ENCODE assay signal across 20 cellular contexts in genomic region chr22:23496445-23496833, GRCh38.
A peak's percentile ranks its signal among the peaks of the same experiment; 100 is the strongest.
DNase-seq lines count a peak whose midpoint lies in the region; ATAC-seq, FAIRE-seq and TF ChIP-seq lines count a peak whose summit lies in the region.
"Had no signal": no experiment of that assay in that cellular context is flagged by ENCODE, and none has a peak within 500 bp of the region (broad histone marks: within the 10 kb centered on the region; RNA-seq: fewer than 3 reads in every experiment).

No MANE protein-coding gene starts in this region.

- peak overlapping the region; percentile 80 for H3K27ac Mint-ChIP-seq in activated CD4-positive, alpha-beta T cell treated with anti-CD3 and anti-CD28 coated beads, Interleukin-2, amount 10 ng/mL, durations not matched to agents 7 days and 5 days

- no peak for ATAC-seq in GM19467 (IDR thresholded peaks at IDR 0.05; ENCODE audit: unreplicated experiment)
- ATAC-seq: GM12878 had no signal

- POLR2A ChIA-PET in activated CD4-positive, alpha-beta T cell treated with anti-CD3 and anti-CD28 coated beads, Interleukin-2, amount 10 ng/mL, durations not matched to agents 7 days and 5 days (lab: Charles Lee) = no interaction called here
- POLR2A ChIA-PET in HEK293 (lab: Yijun Ruan, JAX) = no interaction called here

- no peak overlapping the region for H4K12ac ChIP-seq in trophoblast cell (ENCODE audit: low read depth, low read length)

- no peak overlapping the region for H2AK5ac ChIP-seq in trophoblast cell (ENCODE audit: low read length)

- CTCF ChIA-PET in activated CD4-positive, alpha-beta T cell treated with anti-CD3 and anti-CD28 coated beads, Interleukin-2, amount 10 ng/mL, durations not matched to agents 7 days and 5 days (lab: Charles Lee) = interaction anchor here (0.5 to 1.4 kb wide), 3 partner anchors 11 to 42 kb away, joined by 3 to 4 read pairs (median 3); no protein-coding TSS in a partner anchor
- CTCF ChIA-PET in HEK293 (lab: Yijun Ruan, JAX) = no interaction called here

- no peak overlapping the region for H3K23ac ChIP-seq in trophoblast cell (ENCODE audit: low read length)

- TF ChIP-seq CTCF in HEK293 (tag by site-specific recombination; IDR thresholded peaks at IDR 0.05) = no peak
- TF ChIP-seq CTCF in kidney (IDR thresholded peaks at IDR 0.05; ENCODE audit: borderline replicate concordance, extremely low read depth, insufficient read depth) = no peak

- H3K9me3 ChIP-seq in HEK293 (ENCODE audit: control insufficient read depth, insufficient read depth, low read depth, low read length) (no peaks in the 10 kb centered on the region), kidney (ENCODE audit: control insufficient read depth in 1 of 2, low read length in 2 of 2) (no peaks in the 10 kb centered on the region), trophoblast cell (ENCODE audit: insufficient read depth, low read depth, low read length) (peaks cover 2% of the 10 kb centered on the region)
- H3K9me3 ChIP-seq: Caco-2 had no signal

- H2BK12ac ChIP-seq in trophoblast cell (ENCODE audit: low read length) = peak overlapping the region; percentile 28

- H4K91ac ChIP-seq in trophoblast cell (ENCODE audit: low read depth, low read length) = no peak overlapping the region

- WGBS in trophoblast cell (ENCODE audit: extremely low coverage, insufficient coverage, insufficient read length) = no CpG with 5 or more reads among the region's 3 CpGs

- H3K4ac ChIP-seq in trophoblast cell (ENCODE audit: low read depth, low read length) = no peak overlapping the region

- no peaks in the 10 kb centered on the region for H3K27me3 ChIP-seq in trophoblast cell (ENCODE audit: insufficient read depth, low read length)

- intact Hi-C loops in kidney (cut with DNase I) = no loop called here

- peaks cover 30% of the 10 kb centered on the region for H3K4me1 Mint-ChIP-seq in activated CD4-positive, alpha-beta T cell treated with anti-CD3 and anti-CD28 coated beads, Interleukin-2, amount 10 ng/mL, durations not matched to agents 7 days and 5 days

- H3K14ac ChIP-seq in trophoblast cell (ENCODE audit: low read length) = no peak overlapping the region

- H2BK5ac ChIP-seq in trophoblast cell (ENCODE audit: low read depth, low read length, poor library complexity) = no peak overlapping the region

- no peak for DNase-seq in activated CD4-positive, alpha-beta T cell treated with anti-CD3 and anti-CD28 coated beads, Interleukin-2, amount 10 ng/mL, durations not matched to agents 7 days and 5 days
- no peak for DNase-seq in activated CD4-positive, alpha-beta T cell treated with anti-CD3 and anti-CD28 coated beads for 48 hours
- DNase-seq in kidney = peak; percentile 34
- DNase-seq in trophoblast cell = no peak
- no peak for DNase-seq in NCI-H524 treated with DMSO at 0.1 percent for 48 hours (lab: John Stamatoyannopoulos, UW)
- DNase-seq in NCI-H510A treated with DMSO at 0.1 percent for 48 hours (lab: John Stamatoyannopoulos, UW) = no peak
- DNase-seq: Caco-2; DMS53; NCI-H1436; NCI-H2029 treated with DMSO at 0.1 percent for 48 hours; NCI-H526 treated with DMSO at 0.1 percent for 48 hours; NK-92 treated with Interleukin-12 subunit alpha and Interleukin-12 subunit beta, amount 100 ng/mL, for 24 hours; OCI-M1 had no signal

- H3K27me3 Mint-ChIP-seq in activated CD4-positive, alpha-beta T cell treated with anti-CD3 and anti-CD28 coated beads, Interleukin-2, amount 10 ng/mL, durations not matched to agents 7 days and 5 days = no peaks in the 10 kb centered on the region

- H2AFZ ChIP-seq in trophoblast cell (ENCODE audit: insufficient read depth, low read length, poor library complexity) = no peak overlapping the region

- no peak overlapping the region for H3K4me3 ChIP-seq in HEK293 (ENCODE audit: low read depth, low read length)
- no peak overlapping the region for H3K4me3 ChIP-seq in kidney (ENCODE audit: low read length in 2 of 2)
- no peak overlapping the region for H3K4me3 ChIP-seq in trophoblast cell (ENCODE audit: low read depth, low read length)
- H3K4me3 ChIP-seq: GM12878 had no signal

- no peaks in the 10 kb centered on the region for H3K4me1 ChIP-seq in HEK293 (ENCODE audit: control insufficient read depth, insufficient read depth, low read length)
- peaks cover 0 to 3% of the 10 kb centered on the region in 2 donors for H3K4me1 ChIP-seq in kidney (ENCODE audit: control insufficient read depth in 1 of 2, insufficient read depth in 1 of 2, low read depth in 1 of 2, low read length in 2 of 2)
- H3K4me1 ChIP-seq in trophoblast cell (ENCODE audit: control insufficient read depth in 1 of 2, insufficient read depth in 2 of 2, low read length in 2 of 2) = peaks cover 0 to 1% of the 10 kb centered on the region in 2 experiments
- H3K4me1 ChIP-seq: Caco-2 had no signal

- H3K36me3 ChIP-seq in HEK293 (ENCODE audit: control insufficient read depth in 2 of 2, insufficient read depth in 1 of 2, low read length in 2 of 2) = no peaks in the 10 kb centered on the region
- no peaks in the 10 kb centered on the region for H3K36me3 ChIP-seq in kidney (ENCODE audit: control insufficient read depth in 1 of 2, insufficient read depth in 2 of 2, low read length in 2 of 2)
- no peaks in the 10 kb centered on the region for H3K36me3 ChIP-seq in trophoblast cell (ENCODE audit: control insufficient read depth in 1 of 2, insufficient read depth in 2 of 2, low read length in 2 of 2)

- no peaks in the 10 kb centered on the region for H3K36me3 Mint-ChIP-seq in activated CD4-positive, alpha-beta T cell treated with anti-CD3 and anti-CD28 coated beads, Interleukin-2, amount 10 ng/mL, durations not matched to agents 7 days and 5 days (ENCODE audit: low read depth)

- H3K79me2 ChIP-seq in trophoblast cell (ENCODE audit: control insufficient read depth, insufficient read depth, low read length, poor library complexity) = no peaks in the 10 kb centered on the region

- H3K27ac ChIP-seq in HEK293 (ENCODE audit: extremely low read depth, low read depth, low read length) (no peak overlapping the region), kidney (ENCODE audit: low read depth in 2 of 2, low read length in 2 of 2) (no peak overlapping the region), trophoblast cell (ENCODE audit: low read depth, low read length) (no peak overlapping the region)
- H3K27ac ChIP-seq: 22Rv1, C4-2B had no signal

- H3K9me3 Mint-ChIP-seq in activated CD4-positive, alpha-beta T cell treated with anti-CD3 and anti-CD28 coated beads, Interleukin-2, amount 10 ng/mL, durations not matched to agents 7 days and 5 days = no peaks in the 10 kb centered on the region

- H3K9ac ChIP-seq in kidney (ENCODE audit: low read length in 2 of 2) (no peak overlapping the region), trophoblast cell (ENCODE audit: low read length) (no peak overlapping the region)

- H3K4me3 Mint-ChIP-seq in activated CD4-positive, alpha-beta T cell treated with anti-CD3 and anti-CD28 coated beads, Interleukin-2, amount 10 ng/mL, durations not matched to agents 7 days and 5 days = no peak overlapping the region

- no peaks in the 10 kb centered on the region for H3K79me1 ChIP-seq in trophoblast cell (ENCODE audit: low read length)

- no peak overlapping the region for H3K4me2 ChIP-seq in trophoblast cell (ENCODE audit: low read length)

- no peak overlapping the region for H3K18ac ChIP-seq in trophoblast cell (ENCODE audit: low read length)

- no peak overlapping the region for H2BK120ac ChIP-seq in trophoblast cell (ENCODE audit: insufficient read depth, low read length, poor library complexity)

- FAIRE-seq in kidney (lab: Jason Lieb, UNC) = no peak
- FAIRE-seq: GM12878, GM18507, HTR-8/SVneo had no signal

- no peak overlapping the region for H4K8ac ChIP-seq in trophoblast cell (ENCODE audit: low read depth, low read length)

TF ChIP-seq in HEK293, 187 proteins besides CTCF, POLR2A, EP300 and RAD21:
- TF ChIP-seq, protein P1, sequence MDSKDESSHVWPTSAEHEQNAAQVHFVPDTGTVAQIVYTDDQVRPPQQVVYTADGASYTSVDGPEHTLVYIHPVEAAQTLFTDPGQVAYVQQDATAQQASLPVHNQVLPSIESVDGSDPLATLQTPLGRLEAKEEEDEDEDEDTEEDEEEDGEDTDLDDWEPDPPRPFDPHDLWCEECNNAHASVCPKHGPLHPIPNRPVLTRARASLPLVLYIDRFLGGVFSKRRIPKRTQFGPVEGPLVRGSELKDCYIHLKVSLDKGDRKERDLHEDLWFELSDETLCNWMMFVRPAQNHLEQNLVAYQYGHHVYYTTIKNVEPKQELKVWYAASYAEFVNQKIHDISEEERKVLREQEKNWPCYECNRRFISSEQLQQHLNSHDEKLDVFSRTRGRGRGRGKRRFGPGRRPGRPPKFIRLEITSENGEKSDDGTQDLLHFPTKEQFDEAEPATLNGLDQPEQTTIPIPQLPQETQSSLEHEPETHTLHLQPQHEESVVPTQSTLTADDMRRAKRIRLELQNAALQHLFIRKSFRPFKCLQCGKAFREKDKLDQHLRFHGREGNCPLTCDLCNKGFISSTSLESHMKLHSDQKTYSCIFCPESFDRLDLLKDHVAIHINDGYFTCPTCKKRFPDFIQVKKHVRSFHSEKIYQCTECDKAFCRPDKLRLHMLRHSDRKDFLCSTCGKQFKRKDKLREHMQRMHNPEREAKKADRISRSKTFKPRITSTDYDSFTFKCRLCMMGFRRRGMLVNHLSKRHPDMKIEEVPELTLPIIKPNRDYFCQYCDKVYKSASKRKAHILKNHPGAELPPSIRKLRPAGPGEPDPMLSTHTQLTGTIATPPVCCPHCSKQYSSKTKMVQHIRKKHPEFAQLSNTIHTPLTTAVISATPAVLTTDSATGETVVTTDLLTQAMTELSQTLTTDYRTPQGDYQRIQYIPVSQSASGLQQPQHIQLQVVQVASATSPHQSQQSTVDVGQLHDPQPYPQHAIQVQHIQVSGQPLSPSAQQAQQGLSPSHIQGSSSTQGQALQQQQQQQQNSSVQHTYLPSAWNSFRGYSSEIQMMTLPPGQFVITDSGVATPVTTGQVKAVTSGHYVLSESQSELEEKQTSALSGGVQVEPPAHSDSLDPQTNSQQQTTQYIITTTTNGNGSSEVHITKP (tag by site-specific recombination; IDR thresholded peaks at IDR 0.05) = no peak
- TF ChIP-seq ZBTB48 (tag by site-specific recombination; IDR thresholded peaks at IDR 0.05) = peak; percentile 62; the same call in 1 of the 2 replicates
TF ChIP-seq in HEK293: peak in this region for 1.
